In genomic region chr12:24596768-24597388, GRCh38 we compare ENCODE assay signal across 7 cellular contexts.
DNase-seq lines count a peak whose midpoint lies in the region; FAIRE-seq and TF ChIP-seq lines count a peak whose summit lies in the region.

No MANE protein-coding gene starts in this region.

- peak; percentile 58 for TF ChIP-seq CTCF in astrocyte of the cerebellum (IDR thresholded peaks at IDR 0.05; ENCODE audit: low read depth, low read length, missing control alignments)

- FAIRE-seq in GM19239 (lab: Jason Lieb, UNC) = peak; percentile 74

- H3K4me3 ChIP-seq in astrocyte of the cerebellum (ENCODE audit: low read depth, low read length) = no peak overlapping the region

- DNase-seq in GM19239 (ENCODE audit: insufficient read length, low spot score) (no peak), NCI-H2081 (lab: John Stamatoyannopoulos, UW) (peak; percentile 33 to 40), astrocyte of the cerebellum (ENCODE audit: low read depth) (peak; percentile 34), left kidney (ENCODE audit: low read depth, low spot score) (peak; percentile 58), DMS79 (lab: John Stamatoyannopoulos, UW) (no peak), amniotic stem cell (lab: John Stamatoyannopoulos, UW) (no peak)
- DNase-seq in stimulated activated CD4-positive, alpha-beta T cell treated with anti-CD3 and anti-CD28 coated beads, Interleukin-2, amount 100 ng/mL, for 24 hours = no peak

- in situ Hi-C loops in astrocyte of the cerebellum (cut with HindIII; ENCODE audit: low sequenced_read_pairs) = no loop called here

Comparison
In these comparisons a context has a peak if more than half of its experiments do, and no peak if none do; other contexts are left out.
1. DNase-seq: peak in NCI-H2081 (2 of 2), astrocyte of the cerebellum (single experiment) and left kidney (single experiment); none in GM19239 (single experiment), stimulated activated CD4-positive, alpha-beta T cell treated with anti-CD3 and anti-CD28 coated beads, Interleukin-2, amount 100 ng/mL, for 24 hours (0 of 2), DMS79 (single experiment) and amniotic stem cell (single experiment).